Comparison of ENCODE assay signal across 9 cellular contexts in genomic region chr10:47340613-47341170, GRCh38. TPM values are rescaled to one million over a fixed set of nuclear protein-coding genes. Genes with fewer than 3 reads are reported as not detected.
DNase-seq lines count a peak whose midpoint lies in the region; ATAC-seq, FAIRE-seq and TF ChIP-seq lines count a peak whose summit lies in the region.
"Had no signal": no experiment of that assay in that cellular context is flagged by ENCODE, and none has a peak within 500 bp of the region (broad histone marks: within the 10 kb centered on the region; RNA-seq: fewer than 3 reads in every experiment).

No MANE protein-coding gene starts in this region.

- H3K9ac ChIP-seq in NT2/D1 (ENCODE audit: insufficient read length, low read depth), result no peak overlapping the region

- no peaks in the 10 kb centered on the region for H3K36me3 Mint-ChIP-seq in activated T-cell treated with anti-CD3 and anti-CD28 coated beads, Interleukin-2, amount 50 U/mL, for 24 hours (ENCODE audit: low read depth)

- H3K27me3 Mint-ChIP-seq in activated T-cell treated with anti-CD3 and anti-CD28 coated beads, Interleukin-2, amount 50 U/mL, for 24 hours, result peaks cover 23% of the 10 kb centered on the region

- 67 to 69% methylated on average over 5 of the region's 5 CpGs for WGBS in thyroid gland, 2 donors

- peaks cover 2% of the 10 kb centered on the region for H3K4me1 ChIP-seq in NT2/D1 (ENCODE audit: insufficient read depth, insufficient read length)
- no peaks in the 10 kb centered on the region for H3K4me1 ChIP-seq in thyroid gland

- TF ChIP-seq POLR2A in thyroid gland (IDR thresholded peaks at IDR 0.05), result no peak

- no peaks in the 10 kb centered on the region for H3K9me3 Mint-ChIP-seq in activated T-cell treated with anti-CD3 and anti-CD28 coated beads, Interleukin-2, amount 50 U/mL, for 24 hours

- H3K27ac Mint-ChIP-seq in activated T-cell treated with anti-CD3 and anti-CD28 coated beads, Interleukin-2, amount 50 U/mL, for 24 hours, result no peak overlapping the region

- no peak overlapping the region for H3K4me3 ChIP-seq in NT2/D1 (ENCODE audit: insufficient read length, low read depth)
- H3K4me3 ChIP-seq in thyroid gland (replicated peaks in 1 of 3), result no peak overlapping the region

- DNase-seq in AG09319 (ENCODE audit: extremely low read depth, low read depth), result peak; percentile 5
- peak; percentile 53 for DNase-seq in GM18507 (ENCODE audit: extremely low spot score, insufficient read length, low read depth)
- peak; percentile 50 for DNase-seq in NT2/D1 (ENCODE audit: low read depth, low spot score)
- DNase-seq in activated T-cell treated with anti-CD3 and anti-CD28 coated beads, Interleukin-2, amount 50 U/mL, for 24 hours, result peak; percentile 84
- peak; percentile 27 for DNase-seq in fibroblast of the conjunctiva (ENCODE audit: low read depth)
- peak; percentile 66 for DNase-seq in omental fat pad (ENCODE audit: low spot score)
- DNase-seq in thyroid gland, result peak; percentile 56 to 65

- H3K9me3 ChIP-seq in NT2/D1 (ENCODE audit: insufficient read depth, low read length) (no peaks in the 10 kb centered on the region), thyroid gland (no peaks in the 10 kb centered on the region)

- H3K27ac ChIP-seq in thyroid gland, result no peak overlapping the region

- TF ChIP-seq CTCF in AG09319 (IDR thresholded peaks at IDR 0.05; ENCODE audit: low read depth, low read length) (no peak; the same call in none of the 2 replicates), omental fat pad (IDR thresholded peaks at IDR 0.05) (peak in 2 of 3 donors; percentile 63 to 72), thyroid gland (IDR thresholded peaks at IDR 0.05) (peak; percentile 60 to 97 (median 85))

- no peak overlapping the region for H3K4me3 Mint-ChIP-seq in activated T-cell treated with anti-CD3 and anti-CD28 coated beads, Interleukin-2, amount 50 U/mL, for 24 hours

- no peaks in the 10 kb centered on the region for H3K4me1 Mint-ChIP-seq in activated T-cell treated with anti-CD3 and anti-CD28 coated beads, Interleukin-2, amount 50 U/mL, for 24 hours (ENCODE audit: low read depth)

- intact Hi-C loops in thyroid gland (cut with DNase I), result no loop called here

- FAIRE-seq in GM18507 (lab: Jason Lieb, UNC), result no peak

- no peaks in the 10 kb centered on the region for H3K36me3 ChIP-seq in NT2/D1 (ENCODE audit: insufficient read depth, insufficient read length, low read length)
- H3K36me3 ChIP-seq in thyroid gland, result no peaks in the 10 kb centered on the region

- ATAC-seq in omental fat pad (ENCODE audit: low FRiP score) (peak; percentile 32), GM19351 (IDR thresholded peaks at IDR 0.05; ENCODE audit: unreplicated experiment) (no peak)

- H3K27me3 ChIP-seq in NT2/D1 (ENCODE audit: insufficient read depth, insufficient read length), result no peaks in the 10 kb centered on the region
- no peaks in the 10 kb centered on the region for H3K27me3 ChIP-seq in thyroid gland

RNA-seq across cellular contexts. Expression of gene RBP3, which starts 7.5 kb away (rescaled TPM):
- total RNA-seq in omental fat pad (not detected), thyroid gland (not detected)
- total RNA-seq: subcutaneous adipose tissue had no signal

RNA-seq across cellular contexts. Expression of gene GDF2, which starts 18.4 kb away (rescaled TPM):
- not detected for total RNA-seq in omental fat pad
- total RNA-seq in thyroid gland, result not detected
- total RNA-seq: subcutaneous adipose tissue had no signal

RNA-seq across cellular contexts. Expression of gene GDF10, which starts 40.7 kb away (rescaled TPM):
- total RNA-seq in omental fat pad, result 1 to 10 TPM in 1 of 4 donors, under 1 TPM in 3; 0.48 to 2.4 (median 0.66) TPM
- 1 to 10 TPM; 3.6 to 9.6 (median 7.3) TPM for total RNA-seq in thyroid gland

RNA-seq across cellular contexts. Expression of gene ZNF488, which starts 43.4 kb away (rescaled TPM):
- under 1 TPM in 2 of 4 donors, not detected in 2; 0.19 to 0.25 TPM for total RNA-seq in omental fat pad
- under 1 TPM in 3 of 4 donors, not detected in 1; 0.24 to 0.56 (median 0.40) TPM for total RNA-seq in thyroid gland

Comparison
In these comparisons a context has a peak if more than half of its experiments do, and no peak if none do; other contexts are left out.
1. DNase-seq: peak in every context shown above with its lines; median percentile 84 in activated T-cell treated with anti-CD3 and anti-CD28 coated beads, Interleukin-2, amount 50 U/mL, for 24 hours; 66 in omental fat pad; 60 in thyroid gland; 53 in GM18507; 50 in NT2/D1; 27 in fibroblast of the conjunctiva; 5 in AG09319.